Comparison of ENCODE assay signal across 8 cellular contexts in the genomic region with DNA sequence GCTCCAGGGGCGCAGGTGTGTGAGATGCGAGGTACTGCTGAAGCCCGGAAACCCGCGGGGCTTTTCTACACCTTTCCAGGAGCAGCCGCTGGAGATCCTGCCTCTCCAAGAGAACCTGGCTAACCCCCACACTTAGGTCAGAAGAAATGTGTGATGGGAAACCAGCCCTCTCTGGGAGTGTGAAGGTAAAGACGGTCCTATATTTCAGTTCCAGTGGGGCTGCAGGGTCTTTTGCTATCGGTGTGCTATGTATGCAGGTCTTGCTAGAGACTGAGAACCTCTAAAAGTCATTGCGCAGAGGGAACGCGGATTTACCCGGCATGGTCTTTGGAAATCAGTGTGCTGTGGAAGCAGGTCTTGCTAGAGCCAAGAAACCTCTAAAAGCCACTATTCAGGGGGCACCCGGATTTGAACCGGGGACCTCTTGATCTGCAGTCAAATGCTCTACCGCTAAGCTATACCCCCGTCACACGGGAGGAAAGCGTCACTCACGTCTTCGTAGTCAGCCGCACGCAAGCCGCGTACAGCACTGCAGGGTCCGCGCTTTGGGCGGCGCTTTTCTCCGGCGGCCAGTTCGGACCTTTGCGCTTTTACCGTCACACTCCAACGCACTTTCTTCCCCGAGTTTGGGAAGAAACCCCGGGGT. TPM values are rescaled to one million over a fixed set of nuclear protein-coding genes. Genes with fewer than 3 reads are reported as not detected.
DNase-seq lines count a peak whose midpoint lies in the region; ATAC-seq and TF ChIP-seq lines count a peak whose summit lies in the region.

No MANE protein-coding gene starts in this region.

- H3K4me3 ChIP-seq in HCT116 (replicated peaks in 1 of 2; ENCODE audit: low read depth in 1 of 2, low read length in 2 of 2), result no peak overlapping the region
- H3K4me3 ChIP-seq in heart right ventricle, result peak overlapping the region in 8 of 10 donors; percentile 23 to 46 (median 37)

- intact Hi-C loops in HCT116 (cut with micrococcal nuclease) (no loop called here), heart right ventricle (cut with DNase I) (loop anchor here in 1 of 10 donors (10.0 kb wide), 1 partner anchor 60 kb away; no protein-coding TSS in a partner anchor)

- TF ChIP-seq RAD21 in HCT116 (IDR thresholded peaks at IDR 0.05; ENCODE audit: low read depth), result no peak

- POLR2A ChIA-PET in HCT116 (lab: Charles Lee), result no interaction called here

- no peaks in the 10 kb centered on the region for H3K36me3 Mint-ChIP-seq in activated naive CD4-positive, alpha-beta T cell treated with anti-CD3 and anti-CD28 coated beads, Interleukin-2, amount 50 U/mL, for 72 hours

- H2AFZ ChIP-seq in HCT116 (ENCODE audit: low read depth, low read length, poor library complexity, severe bottlenecking), result no peak overlapping the region

- DNase-seq in HCT116 (ENCODE audit: low read depth, low spot score), result no peak
- DNase-seq in activated naive CD4-positive, alpha-beta T cell treated with anti-CD3 and anti-CD28 coated beads, Interleukin-2, amount 50 U/mL, for 72 hours (ENCODE audit: low spot score in 2 of 2), result peak; percentile 43 to 67
- peak; percentile 52 to 69 for DNase-seq in heart right ventricle
- peak; percentile 43 for DNase-seq in pons (ENCODE audit: low spot score)
- peak; percentile 52 for DNase-seq in ureter (ENCODE audit: low spot score)
- DNase-seq in NCI-H82 treated with DMSO at 0.1 percent for 48 hours (lab: John Stamatoyannopoulos, UW; ENCODE audit: unreplicated experiment), result no peak

- no peaks in the 10 kb centered on the region for H3K9me3 Mint-ChIP-seq in activated naive CD4-positive, alpha-beta T cell treated with anti-CD3 and anti-CD28 coated beads, Interleukin-2, amount 50 U/mL, for 72 hours

- H3K4me1 ChIP-seq in HCT116 (ENCODE audit: control insufficient read depth in 1 of 2, insufficient read depth in 2 of 2, low read length in 2 of 2) (no peaks in the 10 kb centered on the region), heart right ventricle (peaks cover 0 to 12% (median 6%) of the 10 kb centered on the region in 9 donors)

- TF ChIP-seq POLR2A in HCT116 (IDR thresholded peaks at IDR 0.05; ENCODE audit: borderline replicate concordance, extremely low read depth, insufficient read depth, insufficient read length), result no peak

- ATAC-seq in HCT116 (peak; percentile 42; the same call in 1 of the 2 replicates), heart right ventricle (peak; percentile 69 to 94 (median 84)), HG02642 (IDR thresholded peaks at IDR 0.05; ENCODE audit: poor library complexity, unreplicated experiment) (no peak), HG02623 (IDR thresholded peaks at IDR 0.05; ENCODE audit: unreplicated experiment) (no peak)
- ATAC-seq in activated naive CD4-positive, alpha-beta T cell treated with anti-CD3 and anti-CD28 coated beads, Interleukin-2, amount 50 U/mL, for 72 hours, result peak; percentile 64 to 86

- H3K4me2 ChIP-seq in HCT116 (ENCODE audit: low read length), result no peak overlapping the region

- RAD21 ChIA-PET in HCT116 (lab: Charles Lee; ENCODE audit: low non-redundant PET in 1 of 2, low total read pairs in 2 of 2, uncharacterized antibody in 2 of 2, unreplicated experiment in 2 of 2), result no interaction called here

- TF ChIP-seq CTCF in HCT116 (IDR thresholded peaks at IDR 0.05 in 2 of 3, conservative IDR thresholded peaks at IDR 0.05 in 1 of 3; ENCODE audit: borderline replicate concordance in 1 of 3, insufficient read depth in 1 of 3, low read depth in 2 of 3, low read length in 2 of 3) (no peak), heart right ventricle (IDR thresholded peaks at IDR 0.05) (no peak)

- no peaks in the 10 kb centered on the region for H3K36me3 ChIP-seq in HCT116 (ENCODE audit: control insufficient read depth in 1 of 2, insufficient read depth in 2 of 2, low read length in 2 of 2)
- H3K36me3 ChIP-seq in heart right ventricle, result no peaks in the 10 kb centered on the region

- H3K27me3 ChIP-seq in HCT116 (ENCODE audit: insufficient read depth, low read length) (no peaks in the 10 kb centered on the region), heart right ventricle (peaks cover 0 to 25% (median 0%) of the 10 kb centered on the region in 7 donors)

- H3K27ac ChIP-seq in HCT116 (ENCODE audit: low read depth, low read length), result no peak overlapping the region
- H3K27ac ChIP-seq in heart right ventricle, result peak overlapping the region in 2 of 10 donors; percentile 29 to 40

- H4K20me1 ChIP-seq in HCT116 (ENCODE audit: insufficient read depth), result no peaks in the 10 kb centered on the region

- WGBS in heart right ventricle, 2 donors, result 2 to 4% methylated on average over 36 of the region's 36 CpGs

- no peaks in the 10 kb centered on the region for H3K79me2 ChIP-seq in HCT116 (ENCODE audit: insufficient read depth, low read length)

- BruUV-seq in HCT116 (replicated peaks; lab: Mats Ljungman, UMichigan), result no TSS peak

- CTCF ChIA-PET in HCT116 (lab: Charles Lee), result no interaction called here

- H3K9ac ChIP-seq in HCT116 (ENCODE audit: low read length), result no peak overlapping the region

- H3K9me3 ChIP-seq in HCT116 (ENCODE audit: control insufficient read depth in 1 of 2, insufficient read depth in 1 of 2, low read depth in 1 of 2, low read length in 2 of 2) (no peaks in the 10 kb centered on the region), heart right ventricle (no peaks in the 10 kb centered on the region)

- no peaks in the 10 kb centered on the region for H3K9me2 ChIP-seq in HCT116 (ENCODE audit: insufficient read depth)

- peak overlapping the region; percentile 66 to 88 for H3K27ac Mint-ChIP-seq in activated naive CD4-positive, alpha-beta T cell treated with anti-CD3 and anti-CD28 coated beads, Interleukin-2, amount 50 U/mL, for 72 hours

TF ChIP-seq in HCT116, 20 proteins besides CTCF, POLR2A, EP300 and RAD21 (continues in another document):
- TF ChIP-seq ZFX (IDR thresholded peaks at IDR 0.05) (no peak), EGR1 (IDR thresholded peaks at IDR 0.05; ENCODE audit: low read depth) (no peak), POLR2AphosphoS5 (IDR thresholded peaks at IDR 0.05; ENCODE audit: low read depth, low read length) (no peak), ZBTB33 (IDR thresholded peaks at IDR 0.05; ENCODE audit: extremely low read depth, insufficient replicate concordance, low read length) (no peak), SRF (IDR thresholded peaks at IDR 0.05; ENCODE audit: low read depth) (no peak), CEBPB (IDR thresholded peaks at IDR 0.05; ENCODE audit: low read depth) (no peak), EZH2 (IDR thresholded peaks at IDR 0.05) (no peak), EZH2phosphoT487 (IDR thresholded peaks at IDR 0.05; ENCODE audit: borderline replicate concordance) (no peak), TCF7L2 (IDR thresholded peaks at IDR 0.05; ENCODE audit: borderline replicate concordance, extremely low read depth, insufficient read depth, insufficient read length) (no peak), SIN3A (IDR thresholded peaks at IDR 0.05; ENCODE audit: low read depth) (no peak), ATF3 (IDR thresholded peaks at IDR 0.05) (no peak), ELF1 (IDR thresholded peaks at IDR 0.05; ENCODE audit: borderline replicate concordance, low read depth) (no peak)
- TF ChIP-seq, protein P1, sequence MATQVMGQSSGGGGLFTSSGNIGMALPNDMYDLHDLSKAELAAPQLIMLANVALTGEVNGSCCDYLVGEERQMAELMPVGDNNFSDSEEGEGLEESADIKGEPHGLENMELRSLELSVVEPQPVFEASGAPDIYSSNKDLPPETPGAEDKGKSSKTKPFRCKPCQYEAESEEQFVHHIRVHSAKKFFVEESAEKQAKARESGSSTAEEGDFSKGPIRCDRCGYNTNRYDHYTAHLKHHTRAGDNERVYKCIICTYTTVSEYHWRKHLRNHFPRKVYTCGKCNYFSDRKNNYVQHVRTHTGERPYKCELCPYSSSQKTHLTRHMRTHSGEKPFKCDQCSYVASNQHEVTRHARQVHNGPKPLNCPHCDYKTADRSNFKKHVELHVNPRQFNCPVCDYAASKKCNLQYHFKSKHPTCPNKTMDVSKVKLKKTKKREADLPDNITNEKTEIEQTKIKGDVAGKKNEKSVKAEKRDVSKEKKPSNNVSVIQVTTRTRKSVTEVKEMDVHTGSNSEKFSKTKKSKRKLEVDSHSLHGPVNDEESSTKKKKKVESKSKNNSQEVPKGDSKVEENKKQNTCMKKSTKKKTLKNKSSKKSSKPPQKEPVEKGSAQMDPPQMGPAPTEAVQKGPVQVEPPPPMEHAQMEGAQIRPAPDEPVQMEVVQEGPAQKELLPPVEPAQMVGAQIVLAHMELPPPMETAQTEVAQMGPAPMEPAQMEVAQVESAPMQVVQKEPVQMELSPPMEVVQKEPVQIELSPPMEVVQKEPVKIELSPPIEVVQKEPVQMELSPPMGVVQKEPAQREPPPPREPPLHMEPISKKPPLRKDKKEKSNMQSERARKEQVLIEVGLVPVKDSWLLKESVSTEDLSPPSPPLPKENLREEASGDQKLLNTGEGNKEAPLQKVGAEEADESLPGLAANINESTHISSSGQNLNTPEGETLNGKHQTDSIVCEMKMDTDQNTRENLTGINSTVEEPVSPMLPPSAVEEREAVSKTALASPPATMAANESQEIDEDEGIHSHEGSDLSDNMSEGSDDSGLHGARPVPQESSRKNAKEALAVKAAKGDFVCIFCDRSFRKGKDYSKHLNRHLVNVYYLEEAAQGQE (IDR thresholded peaks at IDR 0.05; ENCODE audit: low read depth), result no peak

RNA-seq across cellular contexts. Expression of gene ZNF777, which starts 46.0 kb away (rescaled TPM):
- total RNA-seq in HCT116 (2021; ENCODE audit: unreplicated experiment) (15.6 TPM), heart right ventricle (1 to 10 TPM; 6.8 to 9.1 (median 8.0) TPM), ureter (15.1 TPM)
- polyA plus RNA-seq in HCT116 (2012), result 13.1 and 13.5 TPM in 2 replicates
- total RNA-seq in activated naive CD4-positive, alpha-beta T cell treated with anti-CD3 and anti-CD28 coated beads, Interleukin-2, amount 50 U/mL, for 72 hours, result 10 to 100 TPM in 1 of 2 donors, 1 to 10 TPM in 1; 3.5 to 12.7 TPM
- polyA plus RNA-seq in heart right ventricle, result 1 to 10 TPM; 6.1 to 6.7 TPM

Comparison
In these comparisons a context has a peak if more than half of its experiments do, and no peak if none do; other contexts are left out.
1. ATAC-seq: peak in HCT116 (single experiment), activated naive CD4-positive, alpha-beta T cell treated with anti-CD3 and anti-CD28 coated beads, Interleukin-2, amount 50 U/mL, for 72 hours (2 of 2) and heart right ventricle (8 of 8); none in HG02642 (single experiment) and HG02623 (single experiment).
2. DNase-seq: peak in activated naive CD4-positive, alpha-beta T cell treated with anti-CD3 and anti-CD28 coated beads, Interleukin-2, amount 50 U/mL, for 72 hours (2 of 2), heart right ventricle (2 of 2), pons (single experiment) and ureter (single experiment); none in HCT116 (single experiment) and NCI-H82 treated with DMSO at 0.1 percent for 48 hours (single experiment).
3. H3K4me3 ChIP-seq: peak in heart right ventricle (8 of 10); none in HCT116 (0 of 2).